9 cellular contexts compared by ENCODE assay signal in the genomic region with DNA sequence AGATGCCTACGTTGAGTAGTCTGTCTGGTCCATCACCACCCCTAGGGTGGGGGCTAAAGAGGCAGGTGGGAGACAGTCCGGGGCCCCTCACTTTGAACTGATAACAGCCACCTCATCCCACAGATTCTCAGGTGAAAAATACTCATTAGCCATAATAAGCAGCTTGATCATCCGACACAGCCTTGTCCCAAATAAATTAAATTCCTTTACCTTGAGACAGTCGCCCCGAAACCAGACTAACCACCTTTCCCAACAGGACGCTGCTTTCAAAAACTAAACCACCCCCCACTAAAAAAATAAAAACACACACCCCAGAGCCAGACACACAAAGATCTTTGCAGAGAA.
DNase-seq lines count a peak whose midpoint lies in the region; ATAC-seq and TF ChIP-seq lines count a peak whose summit lies in the region.
"Had no signal": no experiment of that assay in that cellular context is flagged by ENCODE, and none has a peak within 500 bp of the region (broad histone marks: within the 10 kb centered on the region; RNA-seq: fewer than 3 reads in every experiment).

No MANE protein-coding gene starts in this region.

- H3K36me3 Mint-ChIP-seq in activated CD4-positive, alpha-beta T cell treated with anti-CD3 and anti-CD28 coated beads for 36 hours (ENCODE audit: low read depth) = no peaks in the 10 kb centered on the region
- H3K36me3 Mint-ChIP-seq in activated T-helper 2 cell treated with anti-CD3 and anti-CD28 coated beads, Interferon-gamma antibody, Interleukin-2, Interleukin-4, amounts not matched to agents 10 μg/mL and 5 μg/mL and 100 μg/mL, durations not matched to agents 14 hours and 24 hours and 36 hours (ENCODE audit: low read depth) = no peaks in the 10 kb centered on the region

- H3K4me3 Mint-ChIP-seq in activated CD4-positive, alpha-beta T cell treated with anti-CD3 and anti-CD28 coated beads for 36 hours = peak overlapping the region; percentile 72
- peak overlapping the region; percentile 84 for H3K4me3 Mint-ChIP-seq in activated T-helper 2 cell treated with anti-CD3 and anti-CD28 coated beads, Interferon-gamma antibody, Interleukin-2, Interleukin-4, amounts not matched to agents 10 μg/mL and 5 μg/mL and 100 μg/mL, durations not matched to agents 14 hours and 24 hours and 36 hours (ENCODE audit: low read depth)
- peak overlapping the region; percentile 85 to 88 for H3K4me3 Mint-ChIP-seq in stimulated activated naive CD8-positive, alpha-beta T cell treated with anti-CD3 and anti-CD28 coated beads, Interleukin-15, amount 100 ng/mL, for 72 hours

- POLR2A ChIA-PET in activated CD4-positive, alpha-beta T cell treated with anti-CD3 and anti-CD28 coated beads for 36 hours (lab: Charles Lee) = interaction anchor here (0.5 kb wide), 1 partner anchor 28 kb away, joined by 5 read pairs; no protein-coding TSS in a partner anchor

- DNase-seq in activated CD4-positive, alpha-beta T cell treated with anti-CD3 and anti-CD28 coated beads for 36 hours = no peak
- DNase-seq in activated CD4-positive, alpha-beta T cell treated with anti-CD3 and anti-CD28 coated beads for 4 hours = no peak
- no peak for DNase-seq in activated T-helper 2 cell treated with anti-CD3 and anti-CD28 coated beads, Interferon-gamma antibody, Interleukin-2, Interleukin-4, amounts not matched to agents 10 μg/mL and 5 μg/mL and 100 μg/mL, durations not matched to agents 14 hours and 24 hours and 36 hours (ENCODE audit: low spot score)
- DNase-seq in left lung (no peak), SK-N-DZ (ENCODE audit: low spot score) (no peak), NCI-H1048 (lab: John Stamatoyannopoulos, UW) (no peak)
- DNase-seq in stimulated activated naive CD8-positive, alpha-beta T cell treated with anti-CD3 and anti-CD28 coated beads, Interleukin-15, amount 100 ng/mL, for 72 hours = no peak

- peaks cover 36% of the 10 kb centered on the region for H3K4me1 Mint-ChIP-seq in activated CD4-positive, alpha-beta T cell treated with anti-CD3 and anti-CD28 coated beads for 36 hours
- H3K4me1 Mint-ChIP-seq in activated T-helper 2 cell treated with anti-CD3 and anti-CD28 coated beads, Interferon-gamma antibody, Interleukin-2, Interleukin-4, amounts not matched to agents 10 μg/mL and 5 μg/mL and 100 μg/mL, durations not matched to agents 14 hours and 24 hours and 36 hours (ENCODE audit: low read depth) = peaks cover 31% of the 10 kb centered on the region
- H3K4me1 Mint-ChIP-seq in stimulated activated naive CD8-positive, alpha-beta T cell treated with anti-CD3 and anti-CD28 coated beads, Interleukin-15, amount 100 ng/mL, for 72 hours = peaks cover 60% of the 10 kb centered on the region

- H3K4me1 ChIP-seq in left lung = peaks cover 11 to 62% of the 10 kb centered on the region in 2 donors

- intact Hi-C loops in activated CD4-positive, alpha-beta T cell treated with anti-CD3 and anti-CD28 coated beads for 36 hours (cut with DNase I, micrococcal nuclease) = loop anchor here (1.0 to 10.0 kb wide), 12 partner anchors 38 to 1214 kb away; a partner anchor contains a TSS
- intact Hi-C loops in activated T-helper 2 cell treated with anti-CD3 and anti-CD28 coated beads, Interferon-gamma antibody, Interleukin-2, Interleukin-4, amounts not matched to agents 10 μg/mL and 5 μg/mL and 100 μg/mL, durations not matched to agents 14 hours and 24 hours and 36 hours (cut with micrococcal nuclease) = loop anchor here (2.0 to 10.0 kb wide), 5 partner anchors 99 to 868 kb away; a partner anchor contains a TSS
- intact Hi-C loops in left lung (cut with DNase I) = no loop called here

- H3K27ac ChIP-seq in left lung = peak overlapping the region; percentile 80 to 89
- H3K27ac ChIP-seq: SJSA1 had no signal

- H3K4me3 ChIP-seq in left lung = peak overlapping the region; percentile 69 to 79

- peaks cover 2% of the 10 kb centered on the region for H3K27me3 Mint-ChIP-seq in activated CD4-positive, alpha-beta T cell treated with anti-CD3 and anti-CD28 coated beads for 36 hours
- peaks cover 11% of the 10 kb centered on the region for H3K27me3 Mint-ChIP-seq in activated T-helper 2 cell treated with anti-CD3 and anti-CD28 coated beads, Interferon-gamma antibody, Interleukin-2, Interleukin-4, amounts not matched to agents 10 μg/mL and 5 μg/mL and 100 μg/mL, durations not matched to agents 14 hours and 24 hours and 36 hours (ENCODE audit: low read depth)
- peaks cover 16% of the 10 kb centered on the region for H3K27me3 Mint-ChIP-seq in stimulated activated naive CD8-positive, alpha-beta T cell treated with anti-CD3 and anti-CD28 coated beads, Interleukin-15, amount 100 ng/mL, for 72 hours

- no peaks in the 10 kb centered on the region for H3K27me3 ChIP-seq in left lung

- H3K9me3 Mint-ChIP-seq in activated CD4-positive, alpha-beta T cell treated with anti-CD3 and anti-CD28 coated beads for 36 hours (ENCODE audit: low read depth) = no peaks in the 10 kb centered on the region
- no peaks in the 10 kb centered on the region for H3K9me3 Mint-ChIP-seq in activated T-helper 2 cell treated with anti-CD3 and anti-CD28 coated beads, Interferon-gamma antibody, Interleukin-2, Interleukin-4, amounts not matched to agents 10 μg/mL and 5 μg/mL and 100 μg/mL, durations not matched to agents 14 hours and 24 hours and 36 hours
- no peaks in the 10 kb centered on the region for H3K9me3 Mint-ChIP-seq in stimulated activated naive CD8-positive, alpha-beta T cell treated with anti-CD3 and anti-CD28 coated beads, Interleukin-15, amount 100 ng/mL, for 72 hours

- peak overlapping the region; percentile 9 for H3K27ac Mint-ChIP-seq in activated CD4-positive, alpha-beta T cell treated with anti-CD3 and anti-CD28 coated beads for 36 hours
- H3K27ac Mint-ChIP-seq in activated T-helper 2 cell treated with anti-CD3 and anti-CD28 coated beads, Interferon-gamma antibody, Interleukin-2, Interleukin-4, amounts not matched to agents 10 μg/mL and 5 μg/mL and 100 μg/mL, durations not matched to agents 14 hours and 24 hours and 36 hours = peak overlapping the region; percentile 31
- H3K27ac Mint-ChIP-seq in stimulated activated naive CD8-positive, alpha-beta T cell treated with anti-CD3 and anti-CD28 coated beads, Interleukin-15, amount 100 ng/mL, for 72 hours = peak overlapping the region; percentile 55 to 93

- no peaks in the 10 kb centered on the region for H3K9me3 ChIP-seq in left lung
- H3K9me3 ChIP-seq: SJSA1 had no signal

- CTCF ChIA-PET in activated CD4-positive, alpha-beta T cell treated with anti-CD3 and anti-CD28 coated beads for 36 hours (lab: Charles Lee) = interaction anchor here (0.6 to 1.8 kb wide), 7 partner anchors 104 to 278 kb away, joined by 3 to 5 read pairs (median 4); no protein-coding TSS in a partner anchor

- no peaks in the 10 kb centered on the region for H3K36me3 ChIP-seq in left lung
- H3K36me3 ChIP-seq: SJSA1 had no signal

- ATAC-seq in activated CD4-positive, alpha-beta T cell treated with anti-CD3 and anti-CD28 coated beads for 36 hours = no peak
- ATAC-seq in left lung (no peak), HG02588 (IDR thresholded peaks at IDR 0.05; ENCODE audit: unreplicated experiment) (no peak)
- ATAC-seq in stimulated activated naive CD8-positive, alpha-beta T cell treated with anti-CD3 and anti-CD28 coated beads, Interleukin-15, amount 100 ng/mL, for 72 hours = no peak

- TF ChIP-seq CTCF in left lung (IDR thresholded peaks at IDR 0.05) = no peak

Comparison
In these comparisons a context has a peak if more than half of its experiments do, and no peak if none do; other contexts are left out.
1. H3K27ac Mint-ChIP-seq: peak in every context shown above with its lines; median percentile 74 in stimulated activated naive CD8-positive, alpha-beta T cell treated with anti-CD3 and anti-CD28 coated beads, Interleukin-15, amount 100 ng/mL, for 72 hours; 31 in activated T-helper 2 cell treated with anti-CD3 and anti-CD28 coated beads, Interferon-gamma antibody, Interleukin-2, Interleukin-4, amounts not matched to agents 10 μg/mL and 5 μg/mL and 100 μg/mL, durations not matched to agents 14 hours and 24 hours and 36 hours; 9 in activated CD4-positive, alpha-beta T cell treated with anti-CD3 and anti-CD28 coated beads for 36 hours.
2. intact Hi-C loops: an anchor here in activated CD4-positive, alpha-beta T cell treated with anti-CD3 and anti-CD28 coated beads for 36 hours (1.0 to 10.0 kb wide) and activated T-helper 2 cell treated with anti-CD3 and anti-CD28 coated beads, Interferon-gamma antibody, Interleukin-2, Interleukin-4, amounts not matched to agents 10 μg/mL and 5 μg/mL and 100 μg/mL, durations not matched to agents 14 hours and 24 hours and 36 hours (2.0 to 10.0 kb wide); none called in left lung.